In the genomic region with DNA sequence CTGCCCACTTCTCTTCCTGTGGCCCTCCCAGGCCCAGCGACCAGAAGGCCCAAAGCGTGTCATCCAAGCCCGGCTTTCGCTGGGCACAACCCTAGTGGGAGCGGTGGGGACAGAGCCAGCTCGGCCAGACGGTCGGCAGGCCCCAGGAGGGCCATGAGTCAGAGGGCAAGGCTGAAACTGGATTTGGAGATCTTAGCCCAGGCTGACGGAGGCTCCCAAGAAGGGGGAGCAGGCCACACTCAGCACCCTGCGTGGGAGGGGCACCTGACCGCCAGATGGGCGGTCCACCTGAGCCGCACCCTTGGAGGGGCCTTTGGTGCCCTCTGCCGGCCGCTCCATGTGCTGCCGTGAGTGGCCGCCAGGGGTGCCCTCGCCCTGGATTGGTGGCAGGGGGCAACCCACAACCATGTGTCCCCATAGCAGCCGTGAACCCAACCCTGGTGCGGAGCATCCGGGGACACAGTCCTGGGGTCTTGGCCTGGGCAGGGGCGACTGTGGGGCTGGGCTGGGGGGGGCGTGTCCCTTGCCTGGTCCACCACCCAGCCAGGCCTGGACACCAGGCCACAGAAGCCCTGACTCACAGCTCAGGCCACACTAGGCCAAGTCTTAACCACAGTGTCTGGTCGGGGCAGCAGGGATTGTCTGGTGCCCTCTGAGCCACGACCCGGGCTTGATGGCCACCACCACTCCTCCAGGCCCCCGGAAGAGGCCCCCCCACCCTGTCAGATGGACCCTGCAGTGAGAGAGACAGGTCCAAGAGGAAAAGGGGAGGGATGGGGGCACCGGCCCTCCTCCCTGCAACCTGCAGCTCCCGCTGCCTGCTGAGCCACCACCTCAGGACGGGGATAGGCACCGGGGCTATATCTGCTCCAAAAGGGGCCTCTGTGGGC, we compare ENCODE assay signal across 8 cellular contexts. TPM values are rescaled to one million over a fixed set of nuclear protein-coding genes. Genes with fewer than 3 reads are reported as not detected.
DNase-seq lines count a peak whose midpoint lies in the region; ATAC-seq, FAIRE-seq and TF ChIP-seq lines count a peak whose summit lies in the region.

No MANE protein-coding gene starts in this region.

- H3K14ac ChIP-seq in H1 (ENCODE audit: insufficient read length) = no peak overlapping the region

- no peaks in the 10 kb centered on the region for H4K20me1 ChIP-seq in H1 (replicated peaks in 1 of 2; ENCODE audit: control insufficient read depth in 1 of 2, insufficient read depth in 2 of 2, low read length in 2 of 2)

- H3K79me1 ChIP-seq in H1 (ENCODE audit: low read depth, low read length) = no peaks in the 10 kb centered on the region

- H3K4me2 ChIP-seq in H1 (ENCODE audit: insufficient read depth in 1 of 2, low read depth in 2 of 2, low read length in 2 of 2) = no peak overlapping the region

- no peaks in the 10 kb centered on the region for H3K36me3 ChIP-seq in H1 (ENCODE audit: control insufficient read depth in 2 of 4, insufficient read depth in 4 of 4, low read length in 3 of 4)

- ATAC-seq in GM18861 (IDR thresholded peaks at IDR 0.05; ENCODE audit: unreplicated experiment) = no peak

- no peaks in the 10 kb centered on the region for H3K9me3 ChIP-seq in H1 (ENCODE audit: insufficient read depth in 2 of 2, low read depth in 1 of 2, low read length in 1 of 2)

- peak in 2 of 3 experiments; percentile 98 to 100; a peak in 3 of 4 replicates for TF ChIP-seq CTCF in H1 (IDR thresholded peaks at IDR 0.05; ENCODE audit: control extremely low read depth in 1 of 3, insufficient read depth in 1 of 3, low read depth in 1 of 3, low read length in 3 of 3)

- no peak overlapping the region for H3K9ac ChIP-seq in H1 (replicated peaks in 1 of 4; ENCODE audit: extremely low read depth in 1 of 4, low read depth in 3 of 4, low read length in 3 of 4)

- H3K23ac ChIP-seq in H1 (ENCODE audit: insufficient read length) = no peak overlapping the region

- H3K18ac ChIP-seq in H1 (ENCODE audit: extremely low read depth, low read length) = peak overlapping the region; percentile 83

- no peaks in the 10 kb centered on the region for H3K79me2 ChIP-seq in H1 (ENCODE audit: control insufficient read depth in 1 of 2, insufficient read depth in 2 of 2, low read length in 2 of 2)

- peak; percentile 82 to 92 for TF ChIP-seq RAD21 in H1 (IDR thresholded peaks at IDR 0.05 in 1 of 2, conservative IDR thresholded peaks at IDR 0.05 in 1 of 2; ENCODE audit: low read depth in 2 of 2, low read length in 2 of 2)

- H3K4ac ChIP-seq in H1 (replicated peaks; ENCODE audit: insufficient read length, low read depth, low read length) = no peak overlapping the region

- FAIRE-seq in H1 (lab: Jason Lieb, UNC) = no peak

- peak overlapping the region; percentile 51 for H4K91ac ChIP-seq in H1 (replicated peaks; ENCODE audit: insufficient read length, low read length)

- H4K8ac ChIP-seq in H1 (ENCODE audit: extremely low read depth, insufficient read depth, low read length) = no peak overlapping the region; the same call in 1 of the 2 replicates

- 48% methylated on average over 30 of the region's 31 CpGs; no CpG with 5 or more reads in 1 of the 2 experiments for WGBS in H1 (ENCODE audit: extremely low coverage in 1 of 2, insufficient coverage in 1 of 2, insufficient read length in 1 of 2, insufficient replicate concordance in 2 of 2, low coverage in 1 of 2, low lambda C conversion rate in 2 of 2, missing lambda C conversion rate in 1 of 2), 2 experiments

- no peak; a peak in 1 of 3 replicates for TF ChIP-seq POLR2A in H1 (IDR thresholded peaks at IDR 0.05; ENCODE audit: control extremely low read depth in 1 of 2, low read depth in 2 of 2, low read length in 2 of 2)

- H2BK120ac ChIP-seq in H1 (replicated peaks; ENCODE audit: low read depth, low read length) = no peak overlapping the region

- CTCF ChIA-PET in H1 (lab: Charles Lee; ENCODE audit: partially characterized antibody) = interaction anchor here (0.6 to 15.4 kb wide), 30 partner anchors 9 to 228 kb away, joined by 3 to 395 read pairs (median 3); a partner anchor contains a TSS

- DNase-seq in COLO829 (ENCODE audit: low spot score) (peak; percentile 73), H4 (ENCODE audit: low spot score) (peak; percentile 92), NCI-H460 (ENCODE audit: extremely low read depth, low read depth) (peak; percentile 65), H1 (ENCODE audit: low read depth in 1 of 2, low spot score in 2 of 2) (peak; percentile 66 to 98), mesenteric fat pad (ENCODE audit: low spot score) (peak; percentile 93)
- peak; percentile 92 for DNase-seq in activated CD8-positive, alpha-beta memory T cell treated with anti-CD3 and anti-CD28 coated beads for 24 hours
- DNase-seq in stimulated activated CD8-positive, alpha-beta memory T cell treated with anti-CD3 and anti-CD28 coated beads, Interleukin-2, amount 100 ng/mL, for 1 hour (ENCODE audit: low read depth in 2 of 2) = peak; percentile 60 to 66

- H3K4me1 ChIP-seq in H1 (replicated peaks in 1 of 4; ENCODE audit: control insufficient read depth in 3 of 4, insufficient read depth in 4 of 4, low read length in 3 of 4) = peaks cover 0 to 19% (median 12%) of the 10 kb centered on the region in 4 experiments; a peak in 5 of 7 replicates

- H2AK5ac ChIP-seq in H1 (ENCODE audit: low read depth, low read length) = no peak overlapping the region

- H3K27ac ChIP-seq in H1 (ENCODE audit: low read depth, low read length) = no peak overlapping the region

- peaks cover 7% of the 10 kb centered on the region; the same call in 1 of the 2 replicates for H3K23me2 ChIP-seq in H1 (ENCODE audit: low read depth, low read length)

- 0 out of 2 replicates have a peak overlapping the region, but pooled peaks have one; percentile 40 for H2BK5ac ChIP-seq in H1 (ENCODE audit: low read depth, low read length)

- H3K27me3 ChIP-seq in H1 (replicated peaks in 1 of 4; ENCODE audit: control insufficient read depth in 3 of 4, extremely low read depth in 1 of 4, insufficient read depth in 3 of 4, low read length in 3 of 4) = peaks cover 0 to 2% (median 0%) of the 10 kb centered on the region in 4 experiments; a peak in 2 of 7 replicates

- no peak overlapping the region for H3K56ac ChIP-seq in H1 (replicated peaks; ENCODE audit: insufficient read length, low read depth, low read length)

- no peak overlapping the region for H2BK15ac ChIP-seq in H1 (ENCODE audit: low read length)

- H4K5ac ChIP-seq in H1 (ENCODE audit: insufficient read length, low read depth, low read length) = no peak overlapping the region

- no peak overlapping the region for H2AFZ ChIP-seq in H1 (ENCODE audit: low read length)

- no peak for TF ChIP-seq EP300 in H1 (IDR thresholded peaks at IDR 0.05; ENCODE audit: borderline replicate concordance in 1 of 2, low read depth in 2 of 2, low read length in 2 of 2)

- POLR2A ChIA-PET in H1 (lab: Charles Lee; ENCODE audit: partially characterized antibody) = interaction anchor here (0.9 to 13.2 kb wide), 9 partner anchors 19 to 89 kb away, joined by 3 to 216 read pairs (median 7); a partner anchor contains a TSS

- no peak overlapping the region for H3K4me3 ChIP-seq in H1 (ENCODE audit: extremely low read depth in 1 of 4, insufficient read depth in 2 of 4, low read depth in 3 of 4, low read length in 4 of 4)

- peak overlapping the region; percentile 60; the same call in 1 of the 2 replicates for H2BK12ac ChIP-seq in H1 (ENCODE audit: low read depth, low read length)

- H2BK20ac ChIP-seq in H1 (ENCODE audit: low read length) = no peak overlapping the region

RNA-seq across cellular contexts. Expression of a gene that starts 19.2 kb away (rescaled TPM):
- 600 and 603 TPM in 2 replicates for total RNA-seq in H4 (2014; rRNA removed; shearing (Covaris generic))
- 383 and 408 TPM in 2 replicates for total RNA-seq in NCI-H460 (2014; rRNA removed; shearing (Covaris generic))
- polyA plus RNA-seq in NCI-H460 (2014; cell fraction: nucleus; rRNA removed) = 342 and 366 TPM in 2 replicates
- 302 and 308 TPM in 2 replicates for total RNA-seq in H1 (2021; fragmentation: NEBNext Ultra II Directional; extraction: Animal tissue kit (Norgen Biotek cat#: 25700))
- 265 and 293 TPM in 2 replicates for polyA plus RNA-seq in H1 (2011; rRNA removed)
- polyA plus RNA-seq in H1 (2011; cell fraction: cytosol; rRNA removed) = 348 TPM
- 319 TPM for polyA plus RNA-seq in H1 (2011; cell fraction: nucleus; rRNA removed)
- polyA plus RNA-seq in H1 (2012, experiment 1 of 2) = 296 to 332 TPM (median 325 TPM) in 4 replicates
- polyA plus RNA-seq in H1 (2012, experiment 2 of 2) = 421 TPM
- polyA plus RNA-seq in H1 (2013, experiment 1 of 2) = 240 TPM
- polyA plus RNA-seq in H1 (2013, experiment 2 of 2) = 235 TPM
- 114 and 141 TPM in 2 replicates for polyA minus RNA-seq in H1 (2011; rRNA and poly(A)+ RNA removed)
- 161 TPM for polyA minus RNA-seq in H1 (2011; cell fraction: cytosol; rRNA and poly(A)+ RNA removed)
- polyA minus RNA-seq in H1 (2011; cell fraction: nucleus; rRNA and poly(A)+ RNA removed) = 71.4 TPM
- 277 TPM for total RNA-seq in mesenteric fat pad

RNA-seq across cellular contexts. Expression of a gene that starts 22.1 kb away (rescaled TPM):
- total RNA-seq in H4 (2014; rRNA removed; shearing (Covaris generic)) = 0.12 TPM in 1 of 2 replicates, not detected in the other
- 12.8 and 13.9 TPM in 2 replicates for total RNA-seq in NCI-H460 (2014; rRNA removed; shearing (Covaris generic))
- 46.8 and 53.7 TPM in 2 replicates for polyA plus RNA-seq in NCI-H460 (2014; cell fraction: nucleus; rRNA removed)
- 38.5 and 44.3 TPM in 2 replicates for total RNA-seq in H1 (2021; fragmentation: NEBNext Ultra II Directional; extraction: Animal tissue kit (Norgen Biotek cat#: 25700))
- polyA plus RNA-seq in H1 (2011; rRNA removed) = 57.0 and 65.3 TPM in 2 replicates
- 62.3 TPM for polyA plus RNA-seq in H1 (2011; cell fraction: cytosol; rRNA removed)
- polyA plus RNA-seq in H1 (2011; cell fraction: nucleus; rRNA removed) = 176 TPM
- polyA plus RNA-seq in H1 (2012, experiment 1 of 2) = 53.1 to 74.7 TPM (median 60.2 TPM) in 4 replicates
- 39.4 TPM for polyA plus RNA-seq in H1 (2012, experiment 2 of 2)
- 35.7 TPM for polyA plus RNA-seq in H1 (2013, experiment 1 of 2)
- polyA plus RNA-seq in H1 (2013, experiment 2 of 2) = 35.5 TPM
- polyA minus RNA-seq in H1 (2011; rRNA and poly(A)+ RNA removed) = 16.3 and 16.5 TPM in 2 replicates
- polyA minus RNA-seq in H1 (2011; cell fraction: cytosol; rRNA and poly(A)+ RNA removed) = 23.9 TPM
- polyA minus RNA-seq in H1 (2011; cell fraction: nucleus; rRNA and poly(A)+ RNA removed) = 34.5 TPM
- 12.1 TPM for total RNA-seq in mesenteric fat pad

RNA-seq across cellular contexts. Expression of a gene that starts 32.5 kb away (rescaled TPM):
- total RNA-seq in H4 (2014; rRNA removed; shearing (Covaris generic)) = 15.8 and 16.4 TPM in 2 replicates
- 6.9 and 8.9 TPM in 2 replicates for total RNA-seq in NCI-H460 (2014; rRNA removed; shearing (Covaris generic))
- polyA plus RNA-seq in NCI-H460 (2014; cell fraction: nucleus; rRNA removed) = 19.4 and 35.4 TPM in 2 replicates
- total RNA-seq in H1 (2021; fragmentation: NEBNext Ultra II Directional; extraction: Animal tissue kit (Norgen Biotek cat#: 25700)) = 7.3 and 8.0 TPM in 2 replicates
- 16.3 and 21.4 TPM in 2 replicates for polyA plus RNA-seq in H1 (2011; rRNA removed)
- 24.0 TPM for polyA plus RNA-seq in H1 (2011; cell fraction: cytosol; rRNA removed)
- polyA plus RNA-seq in H1 (2011; cell fraction: nucleus; rRNA removed) = 32.5 TPM
- polyA plus RNA-seq in H1 (2012, experiment 1 of 2) = 12.5 to 17.4 TPM (median 13.9 TPM) in 4 replicates
- polyA plus RNA-seq in H1 (2012, experiment 2 of 2) = 12.3 TPM
- 12.2 TPM for polyA plus RNA-seq in H1 (2013, experiment 1 of 2)
- polyA plus RNA-seq in H1 (2013, experiment 2 of 2) = 11.8 TPM
- 5.8 and 7.8 TPM in 2 replicates for polyA minus RNA-seq in H1 (2011; rRNA and poly(A)+ RNA removed)
- 3.7 TPM for polyA minus RNA-seq in H1 (2011; cell fraction: cytosol; rRNA and poly(A)+ RNA removed)
- polyA minus RNA-seq in H1 (2011; cell fraction: nucleus; rRNA and poly(A)+ RNA removed) = 10.1 TPM
- 14.6 TPM for total RNA-seq in mesenteric fat pad

RNA-seq across cellular contexts. Expression of a gene that starts 33.1 kb away (rescaled TPM):
- total RNA-seq in H4 (2014; rRNA removed; shearing (Covaris generic)) = 24.9 and 29.9 TPM in 2 replicates
- 30.3 and 32.3 TPM in 2 replicates for total RNA-seq in NCI-H460 (2014; rRNA removed; shearing (Covaris generic))
- polyA plus RNA-seq in NCI-H460 (2014; cell fraction: nucleus; rRNA removed) = 48.7 and 55.0 TPM in 2 replicates
- 53.7 and 58.4 TPM in 2 replicates for total RNA-seq in H1 (2021; fragmentation: NEBNext Ultra II Directional; extraction: Animal tissue kit (Norgen Biotek cat#: 25700))
- 47.3 and 64.7 TPM in 2 replicates for polyA plus RNA-seq in H1 (2011; rRNA removed)
- polyA plus RNA-seq in H1 (2011; cell fraction: cytosol; rRNA removed) = 56.1 TPM
- 53.5 TPM for polyA plus RNA-seq in H1 (2011; cell fraction: nucleus; rRNA removed)
- polyA plus RNA-seq in H1 (2012, experiment 1 of 2) = 30.0 to 53.4 TPM (median 44.3 TPM) in 4 replicates
- 49.0 TPM for polyA plus RNA-seq in H1 (2012, experiment 2 of 2)
- polyA plus RNA-seq in H1 (2013, experiment 1 of 2) = 21.9 TPM
- 22.9 TPM for polyA plus RNA-seq in H1 (2013, experiment 2 of 2)
- polyA minus RNA-seq in H1 (2011; rRNA and poly(A)+ RNA removed) = 24.3 and 26.2 TPM in 2 replicates
- polyA minus RNA-seq in H1 (2011; cell fraction: cytosol; rRNA and poly(A)+ RNA removed) = 30.0 TPM
- polyA minus RNA-seq in H1 (2011; cell fraction: nucleus; rRNA and poly(A)+ RNA removed) = 31.6 TPM
- total RNA-seq in mesenteric fat pad = 25.9 TPM

RNA-seq across cellular contexts. Expression of a gene that starts 49.2 kb away (rescaled TPM):
- 15.5 and 24.8 TPM in 2 replicates for total RNA-seq in H4 (2014; rRNA removed; shearing (Covaris generic))
- total RNA-seq in NCI-H460 (2014; rRNA removed; shearing (Covaris generic)) = 21.6 and 23.0 TPM in 2 replicates
- 319 and 324 TPM in 2 replicates for polyA plus RNA-seq in NCI-H460 (2014; cell fraction: nucleus; rRNA removed)
- total RNA-seq in H1 (2021; fragmentation: NEBNext Ultra II Directional; extraction: Animal tissue kit (Norgen Biotek cat#: 25700)) = 47.5 and 54.9 TPM in 2 replicates
- 54.8 and 101 TPM in 2 replicates for polyA plus RNA-seq in H1 (2011; rRNA removed)
- polyA plus RNA-seq in H1 (2011; cell fraction: cytosol; rRNA removed) = 97.6 TPM
- 235 TPM for polyA plus RNA-seq in H1 (2011; cell fraction: nucleus; rRNA removed)
- polyA plus RNA-seq in H1 (2012, experiment 1 of 2) = 34.4 to 62.1 TPM (median 53.0 TPM) in 4 replicates
- polyA plus RNA-seq in H1 (2012, experiment 2 of 2) = 39.0 TPM
- polyA plus RNA-seq in H1 (2013, experiment 1 of 2) = 46.9 TPM
- 40.6 TPM for polyA plus RNA-seq in H1 (2013, experiment 2 of 2)
- polyA minus RNA-seq in H1 (2011; rRNA and poly(A)+ RNA removed) = 17.0 and 20.4 TPM in 2 replicates
- 19.2 TPM for polyA minus RNA-seq in H1 (2011; cell fraction: cytosol; rRNA and poly(A)+ RNA removed)
- 49.0 TPM for polyA minus RNA-seq in H1 (2011; cell fraction: nucleus; rRNA and poly(A)+ RNA removed)
- total RNA-seq in mesenteric fat pad = 54.1 TPM

Comparison
In these comparisons a context has a peak if more than half of its experiments do, and no peak if none do; other contexts are left out.
1. RNA of a gene that starts 22.1 kb away (total RNA-seq): 38.5 to 44.3 TPM in H1, 12.8 to 13.9 TPM in NCI-H460 and 12.1 TPM in mesenteric fat pad (single experiment); 0.12 TPM in H4; every median in the first group is over 10 times any median in the second.
2. Peak in every context shown above with its lines, with median percentiles within 50 percentile points of each other: DNase-seq.